9 cellular contexts compared by ENCODE assay signal in genomic region chr3:46663611-46664135, GRCh38. TPM values are rescaled to one million over a fixed set of nuclear protein-coding genes. Genes with fewer than 3 reads are reported as not detected.
A peak's percentile ranks its signal among the peaks of the same experiment; 100 is the strongest.
DNase-seq lines count a peak whose midpoint lies in the region; ATAC-seq and TF ChIP-seq lines count a peak whose summit lies in the region.
"Had no signal": no experiment of that assay in that cellular context is flagged by ENCODE, and none has a peak within 500 bp of the region (broad histone marks: within the 10 kb centered on the region; RNA-seq: fewer than 3 reads in every experiment).

No MANE protein-coding gene starts in this region.

- H3K4me2 ChIP-seq in MM.1S (ENCODE audit: low read depth, low read length): no peak overlapping the region

- ATAC-seq in GM21367 (IDR thresholded peaks at IDR 0.05; ENCODE audit: unreplicated experiment) (no peak), HG02981 (IDR thresholded peaks at IDR 0.05; ENCODE audit: unreplicated experiment) (no peak), GM21786 (IDR thresholded peaks at IDR 0.05; ENCODE audit: unreplicated experiment) (no peak)

- intact Hi-C loops in lower leg skin (cut with DNase I; ENCODE audit: low total_unique reads): no loop called here

- no peaks in the 10 kb centered on the region for H3K9me2 ChIP-seq in MM.1S (replicated peaks; ENCODE audit: insufficient read depth, low read length)

- no peak overlapping the region for H3K9ac ChIP-seq in MM.1S (ENCODE audit: low read length)

- no peaks in the 10 kb centered on the region for H3F3A ChIP-seq in MM.1S (ENCODE audit: insufficient read depth, low read length)

- 64 to 75% methylated on average over 8 of the region's 8 CpGs for WGBS in lower leg skin, 2 donors

- H3K36me3 ChIP-seq in MM.1S (replicated peaks; ENCODE audit: insufficient read depth, low read length): no peaks in the 10 kb centered on the region
- H3K36me3 ChIP-seq: pancreas had no signal

- peak; percentile 61 for DNase-seq in DMS53 (lab: John Stamatoyannopoulos, UW)
- no peak for DNase-seq in MM.1S
- peak; percentile 15 for DNase-seq in activated CD8-positive, alpha-beta memory T cell treated with anti-CD3 and anti-CD28 coated beads, Interleukin-2, amount 50 U/mL, for 4 hours
- peak; percentile 13 to 78 for DNase-seq in lower leg skin (ENCODE audit: low spot score in 2 of 2)
- DNase-seq in NOMO-1 treated with DMSO at 0.1 percent for 48 hours (lab: John Stamatoyannopoulos, UW; ENCODE audit: unreplicated experiment): no peak

- no peaks in the 10 kb centered on the region for H3K4me1 ChIP-seq in MM.1S (ENCODE audit: low read length)

- H3K9me3 ChIP-seq in MM.1S (replicated peaks; ENCODE audit: insufficient read depth, low read length): no peaks in the 10 kb centered on the region
- H3K9me3 ChIP-seq: pancreas had no signal

- H2AFZ ChIP-seq in MM.1S (ENCODE audit: low read length): no peak overlapping the region

- H3K4me3 ChIP-seq in MM.1S (ENCODE audit: low read length) (no peak overlapping the region), lower leg skin (ENCODE audit: low read depth, poor library complexity, severe bottlenecking) (no peak overlapping the region)
- H3K4me3 ChIP-seq: pancreas had no signal

- H3K79me2 ChIP-seq in MM.1S (ENCODE audit: low read length): no peaks in the 10 kb centered on the region

- H4K20me1 ChIP-seq in MM.1S (ENCODE audit: insufficient read depth, low read length): no peaks in the 10 kb centered on the region

- no peak for TF ChIP-seq POLR2A in lower leg skin (IDR thresholded peaks at IDR 0.05)

- H3K27ac ChIP-seq in MM.1S (ENCODE audit: low read length): no peak overlapping the region
- H3K27ac ChIP-seq: pancreas had no signal

- peak; percentile 21 for TF ChIP-seq CTCF in MM.1S (IDR thresholded peaks at IDR 0.05; ENCODE audit: low read length)
- no peak for TF ChIP-seq CTCF in lower leg skin (IDR thresholded peaks at IDR 0.05)

- H3K27me3 ChIP-seq in MM.1S (replicated peaks; ENCODE audit: insufficient read depth, low read length): no peaks in the 10 kb centered on the region
- H3K27me3 ChIP-seq: pancreas had no signal

RNA-seq across cellular contexts. Expression of gene ALS2CL, which starts 29.8 kb away (rescaled TPM):
- total RNA-seq in lower leg skin: 100 to 1,000 TPM in 2 of 4 donors, 10 to 100 TPM in 2; 86.5 to 175 (median 105) TPM

RNA-seq across cellular contexts. Expression of gene TMIE, which starts 37.5 kb away (rescaled TPM):
- total RNA-seq in lower leg skin: 1 to 10 TPM in 1 of 4 donors, under 1 TPM in 3; 0.37 to 1.1 (median 0.67) TPM

RNA-seq across cellular contexts. Expression of gene FAM240A, which starts 51.3 kb away (rescaled TPM):
- total RNA-seq in lower leg skin: under 1 TPM in 1 of 4 donors, not detected in 3; 0.42 TPM
- total RNA-seq: pancreas had no signal

RNA-seq across cellular contexts. Expression of gene PRSS50, which starts 54.0 kb away (rescaled TPM):
- total RNA-seq in lower leg skin: under 1 TPM in 2 of 4 donors, not detected in 2; 0.13 to 0.52 TPM

Comparison
In these comparisons a context has a peak if more than half of its experiments do, and no peak if none do; other contexts are left out.
1. DNase-seq: peak in DMS53 (single experiment), activated CD8-positive, alpha-beta memory T cell treated with anti-CD3 and anti-CD28 coated beads, Interleukin-2, amount 50 U/mL, for 4 hours (single experiment) and lower leg skin (2 of 2); none in MM.1S (single experiment) and NOMO-1 treated with DMSO at 0.1 percent for 48 hours (single experiment).